In the genomic region with DNA sequence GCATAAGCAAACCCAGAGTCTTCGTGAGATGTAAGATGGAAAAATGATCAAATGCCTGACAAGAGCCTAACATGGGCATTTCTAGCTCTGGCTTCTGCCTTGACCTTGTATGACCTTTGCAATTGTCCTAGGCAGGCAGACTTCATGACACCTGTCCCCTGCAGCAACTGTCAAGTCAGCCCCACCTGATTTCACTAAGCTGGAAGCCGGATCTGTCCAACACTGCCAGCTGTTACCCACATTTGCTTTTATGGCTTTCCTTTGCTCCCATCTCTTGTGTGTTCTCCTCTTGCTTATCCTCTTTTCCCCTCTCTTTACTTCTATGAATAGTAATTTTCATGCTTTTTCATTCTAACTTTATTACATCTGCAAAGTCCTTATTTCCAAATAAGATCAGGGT, we compare ENCODE assay signal across 22 cellular contexts.
"Had no signal": no experiment of that assay in that cellular context is flagged by ENCODE, and none has a peak within 500 bp of the region (broad histone marks: within the 10 kb centered on the region; RNA-seq: fewer than 3 reads in every experiment).

No MANE protein-coding gene starts in this region.

- H3K4me1 ChIP-seq: pancreas, upper lobe of left lung, uterus had no signal

- H3K36me3 Mint-ChIP-seq: naive B cell; stimulated activated memory B cell treated with anti-CD40 and anti-IgM and Interleukin-4, amounts not matched to agents 10 μg/mL and 1 μg/mL and 100 μg/mL, for 72 hours had no signal

- H3K9me3 ChIP-seq: pancreas, tibial artery, upper lobe of left lung, uterus had no signal

- H3K79me2 ChIP-seq: hepatocyte had no signal

- ATAC-seq: left cardiac atrium; left ventricle myocardium superior; pancreas; right cardiac atrium; stimulated activated memory B cell treated with anti-CD40 and anti-IgM and Interleukin-4, amounts not matched to agents 10 μg/mL and 1 μg/mL and 100 μg/mL, for 72 hours had no signal

- H3K4me1 Mint-ChIP-seq: naive B cell; stimulated activated memory B cell treated with anti-CD40 and anti-IgM and Interleukin-4, amounts not matched to agents 10 μg/mL and 1 μg/mL and 100 μg/mL, for 72 hours had no signal

- DNase-seq: effector CD4-positive, alpha-beta T cell; endodermal cell; foreskin melanocyte; head of caudate nucleus; kidney; left cardiac atrium; left ventricle myocardium superior; mesenchymal stem cell; midbrain; naive B cell; occipital lobe; pancreas; right cardiac atrium; stimulated activated CD4-positive, alpha-beta T cell treated with anti-CD3 and anti-CD28 coated beads, Interleukin-4, amount 100 ng/mL, for 1 hour; tibial artery; upper lobe of left lung; uterus had no signal

- H3K4me2 ChIP-seq: hepatocyte had no signal

- H3K27ac Mint-ChIP-seq: endodermal cell; naive B cell; progenitor cell of endocrine pancreas; stimulated activated memory B cell treated with anti-CD40 and anti-IgM and Interleukin-4, amounts not matched to agents 10 μg/mL and 1 μg/mL and 100 μg/mL, for 72 hours; stimulated activated naive CD8-positive, alpha-beta T cell treated with anti-CD3 and anti-CD28 coated beads, Interleukin-15, Interleukin-2, amounts not matched to agents 100 ng/mL and 50 ng/mL, for 24 hours had no signal

- H3K4me3 Mint-ChIP-seq: endodermal cell; naive B cell; nephron; stimulated activated memory B cell treated with anti-CD40 and anti-IgM and Interleukin-4, amounts not matched to agents 10 μg/mL and 1 μg/mL and 100 μg/mL, for 72 hours; stimulated activated naive CD8-positive, alpha-beta T cell treated with anti-CD3 and anti-CD28 coated beads, Interleukin-15, Interleukin-2, amounts not matched to agents 100 ng/mL and 50 ng/mL, for 24 hours had no signal

- H3K27ac ChIP-seq: hepatocyte, pancreas, tibial artery, upper lobe of left lung, uterus had no signal

- H3K9me3 Mint-ChIP-seq: endodermal cell; stimulated activated memory B cell treated with anti-CD40 and anti-IgM and Interleukin-4, amounts not matched to agents 10 μg/mL and 1 μg/mL and 100 μg/mL, for 72 hours had no signal

- H2AFZ ChIP-seq: hepatocyte had no signal

- H3K27me3 Mint-ChIP-seq: progenitor cell of endocrine pancreas; stimulated activated naive CD8-positive, alpha-beta T cell treated with anti-CD3 and anti-CD28 coated beads, Interleukin-15, Interleukin-2, amounts not matched to agents 100 ng/mL and 50 ng/mL, for 24 hours had no signal

- H3K27me3 ChIP-seq: hepatocyte, pancreas, tibial artery, upper lobe of left lung, uterus had no signal
